13 cellular contexts compared by ENCODE assay signal in genomic region chr11:35275808-35276170, GRCh38.
DNase-seq lines count a peak whose midpoint lies in the region; ATAC-seq, FAIRE-seq and TF ChIP-seq lines count a peak whose summit lies in the region.
"Had no signal": no experiment of that assay in that cellular context is flagged by ENCODE, and none has a peak within 500 bp of the region (broad histone marks: within the 10 kb centered on the region; RNA-seq: fewer than 3 reads in every experiment).

No MANE protein-coding gene starts in this region.

- H3K27ac Mint-ChIP-seq in natural killer cell treated with Interleukin-12 subunit alpha and Interleukin-12 subunit beta and Interleukin-15 and Interleukin-18, amount 100 ng/mL, for 72 hours = peak overlapping the region; percentile 42 to 45
- no peak overlapping the region for H3K27ac Mint-ChIP-seq in natural killer cell
- H3K27ac Mint-ChIP-seq: activated naive CD4-positive, alpha-beta T cell treated with anti-CD3 and anti-CD28 coated beads, Interleukin-2, amount 50 U/mL, for 24 hours; type B pancreatic cell had no signal

- H3K27me3 ChIP-seq in bronchial epithelial cell (ENCODE audit: control insufficient read depth, insufficient read depth, low read length) (no peaks in the 10 kb centered on the region), vagina (no peaks in the 10 kb centered on the region)

- H3K4me1 Mint-ChIP-seq in natural killer cell treated with Interleukin-12 subunit alpha and Interleukin-12 subunit beta and Interleukin-15 and Interleukin-18, amount 100 ng/mL, for 72 hours (ENCODE audit: low read depth in 2 of 2) = peaks cover 57 to 60% of the 10 kb centered on the region in 2 donors
- H3K4me1 Mint-ChIP-seq in natural killer cell = peaks cover 21 to 24% of the 10 kb centered on the region in 2 donors

- TF ChIP-seq CTCF in natural killer cell (IDR thresholded peaks at IDR 0.05) = no peak
- TF ChIP-seq CTCF in bronchial epithelial cell (IDR thresholded peaks at IDR 0.05; ENCODE audit: insufficient read depth, low read length, severe bottlenecking) = no peak
- TF ChIP-seq CTCF in vagina (IDR thresholded peaks at IDR 0.05) = no peak

- ATAC-seq in natural killer cell treated with Interleukin-12 subunit alpha and Interleukin-12 subunit beta and Interleukin-15 and Interleukin-18, amount 100 ng/mL, for 72 hours = no peak
- ATAC-seq in natural killer cell = no peak

- intact Hi-C loops in natural killer cell (cut with micrococcal nuclease) = no loop called here
- intact Hi-C loops in vagina (cut with DNase I) = no loop called here

- peak overlapping the region; percentile 9 for H3K4me3 Mint-ChIP-seq in natural killer cell treated with Interleukin-12 subunit alpha and Interleukin-12 subunit beta and Interleukin-15 and Interleukin-18, amount 100 ng/mL, for 72 hours
- no peak overlapping the region for H3K4me3 Mint-ChIP-seq in natural killer cell
- H3K4me3 Mint-ChIP-seq: activated naive CD4-positive, alpha-beta T cell treated with anti-CD3 and anti-CD28 coated beads, Interleukin-2, amount 50 U/mL, for 24 hours; type B pancreatic cell had no signal

- FAIRE-seq in bronchial epithelial cell (lab: Jason Lieb, UNC) = no peak

- H3K27ac ChIP-seq in vagina = peak overlapping the region; percentile 77

- TF ChIP-seq POLR2A in vagina (IDR thresholded peaks at IDR 0.05) = no peak

- peaks cover 4 to 15% of the 10 kb centered on the region in 2 donors for H3K27me3 Mint-ChIP-seq in natural killer cell treated with Interleukin-12 subunit alpha and Interleukin-12 subunit beta and Interleukin-15 and Interleukin-18, amount 100 ng/mL, for 72 hours
- H3K27me3 Mint-ChIP-seq in natural killer cell (ENCODE audit: low read depth in 2 of 2) = peaks cover 16 to 30% of the 10 kb centered on the region in 2 donors
- H3K27me3 Mint-ChIP-seq: activated naive CD4-positive, alpha-beta T cell treated with anti-CD3 and anti-CD28 coated beads, Interleukin-2, amount 50 U/mL, for 24 hours; type B pancreatic cell had no signal

- H3K9me3 ChIP-seq in vagina = no peaks in the 10 kb centered on the region

- H3K36me3 ChIP-seq in bronchial epithelial cell (ENCODE audit: control insufficient read depth, insufficient read depth, low read length) (no peaks in the 10 kb centered on the region), vagina (no peaks in the 10 kb centered on the region)

- H3K4me3 ChIP-seq in bronchial epithelial cell (ENCODE audit: low read depth, low read length) (no peak overlapping the region), vagina (no peak overlapping the region)

- peaks cover 7% of the 10 kb centered on the region for H3K36me3 Mint-ChIP-seq in natural killer cell treated with Interleukin-12 subunit alpha and Interleukin-12 subunit beta and Interleukin-15 and Interleukin-18, amount 100 ng/mL, for 72 hours
- no peaks in the 10 kb centered on the region for H3K36me3 Mint-ChIP-seq in natural killer cell
- H3K36me3 Mint-ChIP-seq: activated naive CD4-positive, alpha-beta T cell treated with anti-CD3 and anti-CD28 coated beads, Interleukin-2, amount 50 U/mL, for 24 hours; type B pancreatic cell had no signal

- DNase-seq in natural killer cell treated with Interleukin-12 subunit alpha and Interleukin-12 subunit beta and Interleukin-15 and Interleukin-18, amount 100 ng/mL, for 72 hours (ENCODE audit: low spot score) = no peak
- DNase-seq in natural killer cell = no peak
- DNase-seq in bronchial epithelial cell (ENCODE audit: low read depth) = peak; percentile 17
- DNase-seq in midbrain (lab: John Stamatoyannopoulos, UW) = peak; percentile 61
- no peak for DNase-seq in vagina (ENCODE audit: extremely low spot score in 2 of 2)
- no peak for DNase-seq in NK-92 (lab: John Stamatoyannopoulos, UW; ENCODE audit: unreplicated experiment)
- no peak for DNase-seq in NCI-H2196 (lab: John Stamatoyannopoulos, UW; ENCODE audit: unreplicated experiment)
- DNase-seq in hepatic stellate cell (ENCODE audit: low spot score) = no peak
- DNase-seq: activated CD8-positive, alpha-beta memory T cell treated with anti-CD3 and anti-CD28 coated beads for 24 hours; islet precursor cell; NCI-H510A had no signal

- H3K9me3 Mint-ChIP-seq in natural killer cell treated with Interleukin-12 subunit alpha and Interleukin-12 subunit beta and Interleukin-15 and Interleukin-18, amount 100 ng/mL, for 72 hours = peaks cover 4% of the 10 kb centered on the region
- no peaks in the 10 kb centered on the region for H3K9me3 Mint-ChIP-seq in natural killer cell

- H3K4me1 ChIP-seq in vagina = peaks cover 30% of the 10 kb centered on the region

Comparison
In these comparisons a context has a peak if more than half of its experiments do, and no peak if none do; other contexts are left out.
1. H3K27ac Mint-ChIP-seq: peak in natural killer cell treated with Interleukin-12 subunit alpha and Interleukin-12 subunit beta and Interleukin-15 and Interleukin-18, amount 100 ng/mL, for 72 hours (2 of 2); none in natural killer cell (0 of 2).
2. DNase-seq: peak in bronchial epithelial cell (single experiment) and midbrain (single experiment); none in natural killer cell treated with Interleukin-12 subunit alpha and Interleukin-12 subunit beta and Interleukin-15 and Interleukin-18, amount 100 ng/mL, for 72 hours (single experiment), natural killer cell (single experiment), vagina (0 of 2), NK-92 (single experiment), NCI-H2196 (single experiment) and hepatic stellate cell (single experiment).